1 cellular context compared by ENCODE assay signal in genomic region chr3:195665311-195665710, GRCh38. TPM values are rescaled to one million over a fixed set of nuclear protein-coding genes. Genes with fewer than 3 reads are reported as not detected.
"Had no signal": no experiment of that assay in that cellular context is flagged by ENCODE, and none has a peak within 500 bp of the region (broad histone marks: within the 10 kb centered on the region; RNA-seq: fewer than 3 reads in every experiment).

No MANE protein-coding gene starts in this region.

RNA-seq across cellular contexts. Expression of gene MUC20, which starts 55.5 kb away (rescaled TPM):
- total RNA-seq: dermis microvascular lymphatic vessel endothelial cell had no signal
